ENCODE assay signal across 11 cellular contexts in genomic region chr6:43268348-43268685, GRCh38. TPM values are rescaled to one million over a fixed set of nuclear protein-coding genes. Genes with fewer than 3 reads are reported as not detected.
DNase-seq lines count a peak whose midpoint lies in the region; ATAC-seq and TF ChIP-seq lines count a peak whose summit lies in the region.
"Had no signal": no experiment of that assay in that cellular context is flagged by ENCODE, and none has a peak within 500 bp of the region (broad histone marks: within the 10 kb centered on the region; RNA-seq: fewer than 3 reads in every experiment).

No MANE protein-coding gene starts in this region.

- no peak overlapping the region for H3K4me3 ChIP-seq in gastroesophageal sphincter
- no peak overlapping the region for H3K4me3 ChIP-seq in uterus

- H3K36me3 ChIP-seq in gastroesophageal sphincter (no peaks in the 10 kb centered on the region), uterus (no peaks in the 10 kb centered on the region)

- intact Hi-C loops in uterus (cut with DNase I; ENCODE audit: low total_unique reads) = no loop called here

- peak overlapping the region in 3 of 4 donors; percentile 79 to 80 (median 80) for H3K27ac ChIP-seq in gastroesophageal sphincter
- H3K27ac ChIP-seq in uterus = peak overlapping the region; percentile 11 to 50
- H3K27ac ChIP-seq: foreskin keratinocyte had no signal

- H3K27me3 ChIP-seq in gastroesophageal sphincter = no peaks in the 10 kb centered on the region
- no peaks in the 10 kb centered on the region for H3K27me3 ChIP-seq in uterus

- peak; percentile 49 for DNase-seq in SHP77 treated with DMSO at 0.1 percent for 48 hours (lab: John Stamatoyannopoulos, UW)
- DNase-seq in myocyte (ENCODE audit: low read depth) = peak; percentile 16
- DNase-seq in uterus = no peak
- no peak for DNase-seq in NCI-H2171 (lab: John Stamatoyannopoulos, UW)
- DNase-seq: activated CD4-positive, CD25-positive, alpha-beta regulatory T cell treated with anti-CD3 and anti-CD28 coated beads, Interleukin-2, amount 50 U/mL, for 72 hours; foreskin keratinocyte; NCI-H524 treated with DMSO at 0.1 percent for 48 hours had no signal

- WGBS in gastroesophageal sphincter (ENCODE audit: low coverage in 1 of 2), 2 donors = no CpG with 5 or more reads among the region's 3 CpGs

- H3K4me1 ChIP-seq in gastroesophageal sphincter (peaks cover 0 to 34% (median 15%) of the 10 kb centered on the region in 3 donors), uterus (peaks cover 0 to 6% of the 10 kb centered on the region in 2 donors)
- H3K4me1 ChIP-seq: foreskin keratinocyte had no signal

- ATAC-seq in gastroesophageal sphincter (no peak), HG03139 (IDR thresholded peaks at IDR 0.05; ENCODE audit: unreplicated experiment) (no peak), GM19324 (IDR thresholded peaks at IDR 0.05; ENCODE audit: low FRiP score, unreplicated experiment) (no peak)
- ATAC-seq: foreskin keratinocyte had no signal

- no peak for TF ChIP-seq EP300 in gastroesophageal sphincter (IDR thresholded peaks at IDR 0.05)

- TF ChIP-seq CTCF in gastroesophageal sphincter (IDR thresholded peaks at IDR 0.05) = no peak
- TF ChIP-seq CTCF in uterus (IDR thresholded peaks at IDR 0.05) = no peak

- H3K9me3 ChIP-seq in gastroesophageal sphincter (no peaks in the 10 kb centered on the region), uterus (no peaks in the 10 kb centered on the region)

- no peak for TF ChIP-seq POLR2A in gastroesophageal sphincter (IDR thresholded peaks at IDR 0.05)
- TF ChIP-seq POLR2A in uterus (IDR thresholded peaks at IDR 0.05) = no peak

RNA-seq across cellular contexts. Expression of gene TTBK1, which starts 25.0 kb away (rescaled TPM):
- under 1 TPM in 2 of 4 donors, not detected in 2; 0.08 to 0.20 TPM for total RNA-seq in gastroesophageal sphincter
- total RNA-seq in myocyte = not detected in 2 replicates
- polyA plus RNA-seq in myocyte (2012) = 0.01 TPM
- total RNA-seq in uterus = under 1 TPM in 2 of 4 donors, not detected in 2; 0.06 to 0.14 TPM

RNA-seq across cellular contexts. Expression of gene SLC22A7, which starts 29.7 kb away (rescaled TPM):
- not detected for total RNA-seq in gastroesophageal sphincter
- total RNA-seq in myocyte = not detected in 2 replicates
- 0.03 TPM for polyA plus RNA-seq in myocyte (2012)
- total RNA-seq in uterus = not detected
- total RNA-seq: foreskin keratinocyte, lung microvascular endothelial cell had no signal
- polyA plus RNA-seq: foreskin keratinocyte had no signal

RNA-seq across cellular contexts. Expression of gene DNPH1, which starts 39.0 kb away (rescaled TPM):
- total RNA-seq in gastroesophageal sphincter (10 to 100 TPM; 66.5 to 95.0 (median 86.6) TPM), myocyte (63.6 and 109 TPM in 2 replicates), uterus (10 to 100 TPM; 23.4 to 68.4 (median 33.2) TPM)
- polyA plus RNA-seq in myocyte (2012) = 61.1 TPM

RNA-seq across cellular contexts. Expression of gene CRIP3, which starts 40.3 kb away (rescaled TPM):
- total RNA-seq in gastroesophageal sphincter (not detected), myocyte (0.78 TPM in 1 of 2 replicates, not detected in the other), uterus (1 to 10 TPM in 2 of 4 donors, not detected in 2; 1.5 to 2.7 TPM)
- 0.55 TPM for polyA plus RNA-seq in myocyte (2012)
- total RNA-seq: lung microvascular endothelial cell had no signal

Comparison
In these comparisons a context has a peak if more than half of its experiments do, and no peak if none do; other contexts are left out.
1. DNase-seq: peak in SHP77 treated with DMSO at 0.1 percent for 48 hours (single experiment) and myocyte (single experiment); none in uterus (0 of 2) and NCI-H2171 (single experiment).